Comparison of ENCODE assay signal across 15 cellular contexts in the genomic region with DNA sequence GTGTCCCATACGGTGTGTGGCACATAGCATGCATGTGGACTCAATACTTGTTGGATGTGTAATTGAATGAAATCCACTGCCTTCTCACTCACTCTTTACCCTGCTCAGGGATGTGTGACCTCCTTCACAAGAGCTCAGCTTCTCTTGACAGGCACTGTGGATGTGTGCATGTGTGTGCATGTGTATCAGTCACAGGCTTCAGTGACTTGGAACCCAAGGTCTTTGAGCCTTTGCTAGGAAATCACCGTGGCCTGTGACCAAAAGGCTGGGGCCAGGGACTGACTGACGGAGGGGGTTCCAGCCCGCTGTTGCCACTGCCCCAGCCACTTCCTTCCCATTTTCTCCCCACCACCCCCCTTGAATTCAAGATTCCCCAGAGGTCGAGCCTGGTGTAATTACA.
DNase-seq lines count a peak whose midpoint lies in the region; ATAC-seq lines count a peak whose summit lies in the region.
"Had no signal": no experiment of that assay in that cellular context is flagged by ENCODE, and none has a peak within 500 bp of the region (broad histone marks: within the 10 kb centered on the region; RNA-seq: fewer than 3 reads in every experiment).

No MANE protein-coding gene starts in this region.

- H3K9me3 Mint-ChIP-seq in stimulated activated naive B cell treated with anti-CD40 and anti-IgM and Interleukin-4, amounts not matched to agents 10 μg/mL and 1 μg/mL and 100 μg/mL, for 72 hours = peaks cover 0 to 3% of the 10 kb centered on the region in 2 donors
- H3K9me3 Mint-ChIP-seq: T-helper 1 cell treated with Interleukin-12 subunit alpha and Interleukin-12 subunit beta and Interleukin-4 antibody, amounts not matched to agents 30 μg/mL and 1 μg/mL, for 36 hours had no signal

- H3K27ac Mint-ChIP-seq in stimulated activated naive B cell treated with anti-CD40 and anti-IgM and Interleukin-4, amounts not matched to agents 10 μg/mL and 1 μg/mL and 100 μg/mL, for 72 hours = no peak overlapping the region
- H3K27ac Mint-ChIP-seq: CD4-positive, CD25-positive, alpha-beta regulatory T cell; T-helper 1 cell treated with Interleukin-12 subunit alpha and Interleukin-12 subunit beta and Interleukin-4 antibody, amounts not matched to agents 30 μg/mL and 1 μg/mL, for 36 hours had no signal

- H3K36me3 Mint-ChIP-seq in stimulated activated naive B cell treated with anti-CD40 and anti-IgM and Interleukin-4, amounts not matched to agents 10 μg/mL and 1 μg/mL and 100 μg/mL, for 72 hours = no peaks in the 10 kb centered on the region
- H3K36me3 Mint-ChIP-seq: CD4-positive, CD25-positive, alpha-beta regulatory T cell had no signal

- intact Hi-C loops in left cardiac atrium (cut with DNase I) = no loop called here

- DNase-seq in NCI-H2227 (lab: John Stamatoyannopoulos, UW; ENCODE audit: unreplicated experiment) (peak; percentile 22), NCI-H2227 treated with DMSO at 0.1 percent for 48 hours (lab: John Stamatoyannopoulos, UW) (no peak), NAMALWA (ENCODE audit: low spot score) (peak; percentile 7), kidney tubule cell (ENCODE audit: low spot score) (peak; percentile 10), left cardiac atrium (no peak), NCI-H1694 treated with DMSO at 0.1 percent for 48 hours (lab: John Stamatoyannopoulos, UW) (no peak)
- DNase-seq in stimulated activated naive B cell treated with anti-CD40 and anti-IgM and Interleukin-4, amounts not matched to agents 10 μg/mL and 1 μg/mL and 100 μg/mL, for 72 hours = peak; percentile 14
- no peak for DNase-seq in stimulated activated CD4-positive, alpha-beta T cell treated with anti-CD3 and anti-CD28 coated beads, Interleukin-12 subunit alpha, Interleukin-12 subunit beta, amount 100 ng/mL, for 4 hours
- DNase-seq: AML-193; Caco-2; CD4-positive, CD25-positive, alpha-beta regulatory T cell; NCI-H1105 treated with DMSO at 0.1 percent for 48 hours; NCI-H187; NCI-H774 had no signal

- peaks cover 9 to 10% of the 10 kb centered on the region in 2 donors for H3K4me1 Mint-ChIP-seq in stimulated activated naive B cell treated with anti-CD40 and anti-IgM and Interleukin-4, amounts not matched to agents 10 μg/mL and 1 μg/mL and 100 μg/mL, for 72 hours
- H3K4me1 Mint-ChIP-seq: CD4-positive, CD25-positive, alpha-beta regulatory T cell had no signal

- ATAC-seq in stimulated activated naive B cell treated with anti-CD40 and anti-IgM and Interleukin-4, amounts not matched to agents 10 μg/mL and 1 μg/mL and 100 μg/mL, for 72 hours (replicated peaks) = peak; percentile 78 to 92
- no peak for ATAC-seq in left cardiac atrium

- no peak overlapping the region for H3K4me3 Mint-ChIP-seq in stimulated activated naive B cell treated with anti-CD40 and anti-IgM and Interleukin-4, amounts not matched to agents 10 μg/mL and 1 μg/mL and 100 μg/mL, for 72 hours
- H3K4me3 Mint-ChIP-seq: CD4-positive, CD25-positive, alpha-beta regulatory T cell; T-helper 1 cell treated with Interleukin-12 subunit alpha and Interleukin-12 subunit beta and Interleukin-4 antibody, amounts not matched to agents 30 μg/mL and 1 μg/mL, for 36 hours had no signal

- peaks cover 45 to 61% of the 10 kb centered on the region in 2 donors for H3K27me3 Mint-ChIP-seq in stimulated activated naive B cell treated with anti-CD40 and anti-IgM and Interleukin-4, amounts not matched to agents 10 μg/mL and 1 μg/mL and 100 μg/mL, for 72 hours

Comparison
In these comparisons a context has a peak if more than half of its experiments do, and no peak if none do; other contexts are left out.
1. DNase-seq: peak in NCI-H2227 (single experiment), NAMALWA (single experiment), kidney tubule cell (single experiment) and stimulated activated naive B cell treated with anti-CD40 and anti-IgM and Interleukin-4, amounts not matched to agents 10 μg/mL and 1 μg/mL and 100 μg/mL, for 72 hours (single experiment); none in NCI-H2227 treated with DMSO at 0.1 percent for 48 hours (single experiment), stimulated activated CD4-positive, alpha-beta T cell treated with anti-CD3 and anti-CD28 coated beads, Interleukin-12 subunit alpha, Interleukin-12 subunit beta, amount 100 ng/mL, for 4 hours (single experiment), left cardiac atrium (single experiment) and NCI-H1694 treated with DMSO at 0.1 percent for 48 hours (single experiment).
2. ATAC-seq: peak in stimulated activated naive B cell treated with anti-CD40 and anti-IgM and Interleukin-4, amounts not matched to agents 10 μg/mL and 1 μg/mL and 100 μg/mL, for 72 hours (2 of 2); none in left cardiac atrium (0 of 2).